ENCODE assay signal across 1 cellular context in the genomic region with DNA sequence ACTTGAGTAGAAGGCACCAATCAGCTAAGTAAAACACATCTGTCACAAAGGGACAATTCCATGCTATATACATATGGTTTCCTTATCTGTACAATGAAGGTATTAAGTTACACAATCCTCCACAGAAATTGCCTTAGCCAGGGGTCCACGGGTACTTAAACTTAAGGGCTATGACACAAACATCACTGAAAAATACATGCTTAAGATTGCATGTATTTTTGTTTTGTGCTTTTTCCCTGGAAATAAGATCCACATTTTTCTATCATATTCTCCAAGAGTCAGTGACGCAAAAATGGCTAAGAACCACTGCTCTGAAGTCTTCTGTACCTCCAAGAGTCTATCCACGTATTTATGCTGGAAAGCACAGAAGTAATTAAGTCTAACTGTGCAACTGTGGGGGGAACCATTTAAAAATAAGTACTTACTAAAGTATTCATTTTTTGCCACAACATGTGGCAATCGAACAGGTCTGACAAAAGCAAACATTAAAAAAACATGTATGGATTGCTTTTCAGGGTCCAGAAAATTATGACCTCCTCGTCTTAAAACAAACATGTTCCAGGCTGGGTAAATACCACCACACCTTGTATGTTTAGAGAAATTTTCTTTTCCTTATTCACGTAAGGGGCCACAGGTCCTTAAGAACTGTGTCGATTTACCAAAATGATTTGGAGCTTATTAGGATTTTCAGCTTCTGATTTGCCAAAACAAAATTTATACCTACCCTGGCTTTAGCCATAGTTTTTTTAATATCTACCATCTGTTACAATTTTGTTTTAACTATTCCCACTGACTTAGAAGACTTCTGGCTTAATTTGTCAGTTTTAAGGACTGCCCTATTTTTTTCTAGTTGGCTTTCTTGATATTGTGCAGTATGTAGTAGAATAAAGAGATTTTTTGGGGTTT.
A peak's percentile ranks its signal among the peaks of the same experiment; 100 is the strongest.
TF ChIP-seq lines count a peak whose summit lies in the region.

No MANE protein-coding gene starts in this region.

TF ChIP-seq in HepG2, 621 proteins besides CTCF, POLR2A, EP300 and RAD21 (continued from another document):
- TF ChIP-seq MBD4 (IDR thresholded peaks at IDR 0.05; ENCODE audit: borderline replicate concordance, low read length): peak; percentile 91
- TF ChIP-seq CENPBD1 (CRISPR knock-in tag; IDR thresholded peaks at IDR 0.05; ENCODE audit: borderline replicate concordance, low read depth): no peak
- TF ChIP-seq RBM22 (optimal IDR thresholded peaks at IDR 0.05; ENCODE audit: low read length): peak; percentile 85
- TF ChIP-seq HNRNPL (IDR thresholded peaks at IDR 0.05; ENCODE audit: low read depth, low read length): peak; percentile 74; the same call in 1 of the 2 replicates
- TF ChIP-seq PAF1 (CRISPR knock-in tag; IDR thresholded peaks at IDR 0.05): peak; percentile 59; the same call in 1 of the 2 replicates
- peak; percentile 37; the same call in 1 of the 2 replicates for TF ChIP-seq NR2F2 (IDR thresholded peaks at IDR 0.05; ENCODE audit: borderline replicate concordance, low read depth)
- 0 out of 2 replicates have a peak, but pooled peaks have one; percentile 17 for TF ChIP-seq SIX1 (CRISPR knock-in tag; IDR thresholded peaks at IDR 0.05; ENCODE audit: borderline replicate concordance)
- 0 out of 2 replicates have a peak, but pooled peaks have one; percentile 55 for TF ChIP-seq ZNF841 (CRISPR knock-in tag; IDR thresholded peaks at IDR 0.05; ENCODE audit: borderline replicate concordance)
- no peak for TF ChIP-seq ZNF724P (CRISPR knock-in tag; IDR thresholded peaks at IDR 0.05; ENCODE audit: borderline replicate concordance)
- TF ChIP-seq ZBTB20 (CRISPR knock-in tag; IDR thresholded peaks at IDR 0.05; ENCODE audit: borderline replicate concordance, low read depth): peak; percentile 22; the same call in 1 of the 2 replicates
- TF ChIP-seq MATR3 (CRISPR knock-in tag; IDR thresholded peaks at IDR 0.05): no peak
- no peak for TF ChIP-seq ISX (CRISPR knock-in tag; conservative IDR thresholded peaks at IDR 0.05)
- TF ChIP-seq ZNF335 (CRISPR knock-in tag; IDR thresholded peaks at IDR 0.05): no peak
- peak in 1 of 2 experiments; percentile 36; a peak in 2 of 4 replicates for TF ChIP-seq NR2F1 (CRISPR knock-in tag; IDR thresholded peaks at IDR 0.05)
- TF ChIP-seq GATAD2A (CRISPR knock-in tag; IDR thresholded peaks at IDR 0.05): 0 out of 2 replicates have a peak, but pooled peaks have one; percentile 7
- no peak for TF ChIP-seq ZNF710 (CRISPR knock-in tag; IDR thresholded peaks at IDR 0.05; ENCODE audit: borderline replicate concordance)
- TF ChIP-seq SSRP1 (CRISPR knock-in tag; IDR thresholded peaks at IDR 0.05): peak; percentile 85; the same call in 1 of the 2 replicates
- TF ChIP-seq POLR2AphosphoS5 (IDR thresholded peaks at IDR 0.05; ENCODE audit: low read depth, low read length): peak; percentile 53
- no peak for TF ChIP-seq JARID2 (CRISPR knock-in tag; IDR thresholded peaks at IDR 0.05; ENCODE audit: insufficient replicate concordance)
- TF ChIP-seq, protein P1, sequence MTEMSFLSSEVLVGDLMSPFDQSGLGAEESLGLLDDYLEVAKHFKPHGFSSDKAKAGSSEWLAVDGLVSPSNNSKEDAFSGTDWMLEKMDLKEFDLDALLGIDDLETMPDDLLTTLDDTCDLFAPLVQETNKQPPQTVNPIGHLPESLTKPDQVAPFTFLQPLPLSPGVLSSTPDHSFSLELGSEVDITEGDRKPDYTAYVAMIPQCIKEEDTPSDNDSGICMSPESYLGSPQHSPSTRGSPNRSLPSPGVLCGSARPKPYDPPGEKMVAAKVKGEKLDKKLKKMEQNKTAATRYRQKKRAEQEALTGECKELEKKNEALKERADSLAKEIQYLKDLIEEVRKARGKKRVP (CRISPR knock-in tag; IDR thresholded peaks at IDR 0.05): peak in 1 of 2 experiments; percentile 4; a peak in 1 of 4 replicates
- no peak for TF ChIP-seq ZNF879 (CRISPR knock-in tag; IDR thresholded peaks at IDR 0.05)
- no peak for TF ChIP-seq ZFP36L2 (CRISPR knock-in tag; IDR thresholded peaks at IDR 0.05)
- peak; percentile 45; the same call in 1 of the 2 replicates for TF ChIP-seq MEF2D (CRISPR knock-in tag; IDR thresholded peaks at IDR 0.05)
- TF ChIP-seq PITX1 (CRISPR knock-in tag; IDR thresholded peaks at IDR 0.05): no peak
- TF ChIP-seq CEBPG (CRISPR knock-in tag; IDR thresholded peaks at IDR 0.05): peak; percentile 39; the same call in 1 of the 2 replicates
- peak; percentile 82 for TF ChIP-seq POLR2G (IDR thresholded peaks at IDR 0.05; ENCODE audit: low read depth, low read length)
- TF ChIP-seq ZNF510 (CRISPR knock-in tag; IDR thresholded peaks at IDR 0.05; ENCODE audit: low read depth): peak; percentile 48; the same call in 1 of the 2 replicates
- TF ChIP-seq FOXJ3 (CRISPR knock-in tag; IDR thresholded peaks at IDR 0.05; ENCODE audit: borderline replicate concordance): no peak
- TF ChIP-seq PHF8 (CRISPR knock-in tag; IDR thresholded peaks at IDR 0.05): 0 out of 2 replicates have a peak, but pooled peaks have one; percentile 18
- peak; percentile 24; the same call in 1 of the 2 replicates for TF ChIP-seq SATB2 (CRISPR knock-in tag; IDR thresholded peaks at IDR 0.05)
- TF ChIP-seq ZNF562 (CRISPR knock-in tag; IDR thresholded peaks at IDR 0.05; ENCODE audit: borderline replicate concordance): 0 out of 2 replicates have a peak, but pooled peaks have one; percentile 19
- TF ChIP-seq NKX3-1 (CRISPR knock-in tag; IDR thresholded peaks at IDR 0.05): 0 out of 2 replicates have a peak, but pooled peaks have one; percentile 1
- TF ChIP-seq ZBTB3 (CRISPR knock-in tag; IDR thresholded peaks at IDR 0.05; ENCODE audit: borderline replicate concordance, low read depth): 0 out of 2 replicates have a peak, but pooled peaks have one; percentile 18
- peak; percentile 63 for TF ChIP-seq NFIC (IDR thresholded peaks at IDR 0.05; ENCODE audit: low read length)
- 0 out of 2 replicates have a peak, but pooled peaks have one; percentile 20 for TF ChIP-seq ZNF142 (CRISPR knock-in tag; IDR thresholded peaks at IDR 0.05)
- 0 out of 2 replicates have a peak, but pooled peaks have one; percentile 16 for TF ChIP-seq RARA (CRISPR knock-in tag; IDR thresholded peaks at IDR 0.05)
- no peak for TF ChIP-seq SIX4 (CRISPR knock-in tag; IDR thresholded peaks at IDR 0.05)
- no peak for TF ChIP-seq CBX5 (CRISPR knock-in tag; IDR thresholded peaks at IDR 0.05; ENCODE audit: borderline replicate concordance)
- peak; percentile 58; the same call in 1 of the 2 replicates for TF ChIP-seq CEBPB (IDR thresholded peaks at IDR 0.05; ENCODE audit: borderline replicate concordance, low read depth, low read length)
- no peak for TF ChIP-seq MIER2 (CRISPR knock-in tag; IDR thresholded peaks at IDR 0.05)
- TF ChIP-seq SIN3A (IDR thresholded peaks at IDR 0.05; ENCODE audit: borderline replicate concordance, low read depth, low read length): peak; percentile 63; the same call in 1 of the 2 replicates
- 0 out of 2 replicates have a peak, but pooled peaks have one; percentile 50 for TF ChIP-seq ZC3H13 (CRISPR knock-in tag; IDR thresholded peaks at IDR 0.05)
- TF ChIP-seq FOXA1 (IDR thresholded peaks at IDR 0.05): no peak
- peak; percentile 19; the same call in 1 of the 2 replicates for TF ChIP-seq FOXA1 (CRISPR knock-in tag; IDR thresholded peaks at IDR 0.05)
- TF ChIP-seq NFYB (CRISPR knock-in tag; IDR thresholded peaks at IDR 0.05): no peak
- TF ChIP-seq, protein P2, sequence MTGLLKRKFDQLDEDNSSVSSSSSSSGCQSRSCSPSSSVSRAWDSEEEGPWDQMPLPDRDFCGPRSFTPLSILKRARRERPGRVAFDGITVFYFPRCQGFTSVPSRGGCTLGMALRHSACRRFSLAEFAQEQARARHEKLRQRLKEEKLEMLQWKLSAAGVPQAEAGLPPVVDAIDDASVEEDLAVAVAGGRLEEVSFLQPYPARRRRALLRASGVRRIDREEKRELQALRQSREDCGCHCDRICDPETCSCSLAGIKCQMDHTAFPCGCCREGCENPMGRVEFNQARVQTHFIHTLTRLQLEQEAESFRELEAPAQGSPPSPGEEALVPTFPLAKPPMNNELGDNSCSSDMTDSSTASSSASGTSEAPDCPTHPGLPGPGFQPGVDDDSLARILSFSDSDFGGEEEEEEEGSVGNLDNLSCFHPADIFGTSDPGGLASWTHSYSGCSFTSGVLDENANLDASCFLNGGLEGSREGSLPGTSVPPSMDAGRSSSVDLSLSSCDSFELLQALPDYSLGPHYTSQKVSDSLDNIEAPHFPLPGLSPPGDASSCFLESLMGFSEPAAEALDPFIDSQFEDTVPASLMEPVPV (CRISPR knock-in tag; IDR thresholded peaks at IDR 0.05): no peak
- peak; percentile 13; the same call in 1 of the 2 replicates for TF ChIP-seq RBFOX2 (IDR thresholded peaks at IDR 0.05; ENCODE audit: low read depth, low read length)
- peak; percentile 79 for TF ChIP-seq HDAC6 (IDR thresholded peaks at IDR 0.05; ENCODE audit: low read depth, low read length)
- peak; percentile 19; the same call in 1 of the 2 replicates for TF ChIP-seq NR2F6 (IDR thresholded peaks at IDR 0.05)
- TF ChIP-seq NR2F6 (CRISPR knock-in tag; IDR thresholded peaks at IDR 0.05): no peak
- no peak for TF ChIP-seq ARNT (IDR thresholded peaks at IDR 0.05)
- TF ChIP-seq ZNF720 (CRISPR knock-in tag; IDR thresholded peaks at IDR 0.05): no peak
- peak; percentile 83 for TF ChIP-seq AGO2 (optimal IDR thresholded peaks at IDR 0.05; ENCODE audit: low read depth, low read length)
TF ChIP-seq in HepG2: peak in this region for 34.
